1 cellular context compared by ENCODE assay signal in the genomic region with DNA sequence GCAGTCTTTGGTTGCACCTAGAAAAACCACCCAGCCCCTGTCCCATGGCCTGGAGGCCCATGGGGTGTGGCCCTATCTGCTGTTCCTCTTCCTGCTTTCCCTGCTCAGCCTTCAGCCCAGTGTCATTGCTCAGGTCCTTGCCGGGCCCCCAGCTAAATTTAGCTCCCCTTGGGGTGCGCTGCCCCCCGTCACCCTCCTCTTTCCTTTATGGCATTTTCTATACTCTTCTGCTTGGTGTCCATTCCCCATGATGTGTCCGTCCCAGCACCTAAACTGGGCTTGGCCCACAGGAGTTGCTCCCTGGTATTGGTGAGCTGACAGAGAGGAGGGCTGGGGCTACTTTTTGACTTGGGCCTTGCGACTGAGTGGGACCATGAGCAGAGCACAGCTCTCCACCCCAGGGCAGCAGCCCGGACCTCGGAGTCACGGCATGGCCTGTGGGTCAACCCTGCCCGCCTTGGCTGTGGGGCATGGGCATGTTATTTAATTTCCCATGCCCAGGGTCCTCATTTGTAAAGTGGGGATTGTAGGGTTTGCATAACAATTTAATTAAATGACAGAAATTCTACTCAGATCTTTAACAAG.
TF ChIP-seq lines count a peak whose summit lies in the region.

No MANE protein-coding gene starts in this region.

TF ChIP-seq in GM23338, 12 proteins besides CTCF, POLR2A, EP300 and RAD21 (continued from another document):
- TF ChIP-seq ZNF462 (CRISPR knock-in tag; IDR thresholded peaks at IDR 0.05): no peak
TF ChIP-seq in GM23338: peak in this region for 0.
